ENCODE assay signal across 1 cellular context in the genomic region with DNA sequence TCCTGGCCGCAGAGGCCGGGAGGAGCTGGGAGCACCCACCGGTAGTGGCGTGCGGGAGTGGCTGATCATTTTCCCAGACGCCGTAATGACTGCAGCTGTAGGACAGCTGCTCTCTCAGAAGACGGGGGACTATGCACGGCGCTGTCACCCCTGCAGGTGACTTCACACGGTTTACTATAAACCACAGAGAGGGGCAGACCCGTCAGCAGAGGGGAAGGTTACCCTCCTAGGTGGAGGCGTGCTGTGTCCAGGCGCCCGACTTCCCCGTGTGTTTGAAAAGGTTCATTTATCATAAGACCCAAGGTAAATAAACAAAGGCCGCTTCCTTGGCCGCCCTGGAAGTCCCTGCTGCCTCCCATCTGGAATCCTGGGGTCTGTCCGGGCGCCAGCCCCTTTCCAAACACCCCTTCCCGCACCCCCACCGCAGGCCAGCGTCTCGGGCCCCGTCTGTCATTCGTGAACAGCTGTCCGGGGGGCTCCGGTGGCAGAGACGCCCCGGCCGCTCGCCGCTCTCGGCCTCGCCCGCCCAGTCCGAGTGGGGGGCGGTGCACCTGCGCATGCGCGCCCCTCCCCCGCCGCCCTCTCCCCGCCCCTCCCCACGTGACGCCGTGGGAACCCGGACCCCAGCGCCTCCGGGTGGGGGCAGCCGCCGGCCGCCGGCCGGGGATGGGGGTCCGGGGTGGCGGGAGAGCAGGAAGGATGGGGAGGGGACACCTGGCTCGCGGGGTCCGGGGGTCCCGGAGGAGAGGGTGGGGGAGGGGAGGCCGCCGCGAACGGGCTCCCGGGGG.
A peak's percentile ranks its signal among the peaks of the same experiment; 100 is the strongest.
TF ChIP-seq lines count a peak whose summit lies in the region.

No MANE protein-coding gene starts in this region.

TF ChIP-seq in HEK293, 187 proteins besides CTCF, POLR2A, EP300 and RAD21 (continued from another document and continues in another):
- TF ChIP-seq, protein P1, sequence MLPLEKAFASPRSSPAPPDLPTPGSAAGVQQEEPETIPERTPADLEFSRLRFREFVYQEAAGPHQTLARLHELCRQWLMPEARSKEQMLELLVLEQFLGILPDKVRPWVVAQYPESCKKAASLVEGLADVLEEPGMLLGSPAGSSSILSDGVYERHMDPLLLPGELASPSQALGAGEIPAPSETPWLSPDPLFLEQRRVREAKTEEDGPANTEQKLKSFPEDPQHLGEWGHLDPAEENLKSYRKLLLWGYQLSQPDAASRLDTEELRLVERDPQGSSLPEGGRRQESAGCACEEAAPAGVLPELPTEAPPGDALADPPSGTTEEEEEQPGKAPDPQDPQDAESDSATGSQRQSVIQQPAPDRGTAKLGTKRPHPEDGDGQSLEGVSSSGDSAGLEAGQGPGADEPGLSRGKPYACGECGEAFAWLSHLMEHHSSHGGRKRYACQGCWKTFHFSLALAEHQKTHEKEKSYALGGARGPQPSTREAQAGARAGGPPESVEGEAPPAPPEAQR (tag by site-specific recombination; IDR thresholded peaks at IDR 0.05) = no peak
- TF ChIP-seq, protein P2, sequence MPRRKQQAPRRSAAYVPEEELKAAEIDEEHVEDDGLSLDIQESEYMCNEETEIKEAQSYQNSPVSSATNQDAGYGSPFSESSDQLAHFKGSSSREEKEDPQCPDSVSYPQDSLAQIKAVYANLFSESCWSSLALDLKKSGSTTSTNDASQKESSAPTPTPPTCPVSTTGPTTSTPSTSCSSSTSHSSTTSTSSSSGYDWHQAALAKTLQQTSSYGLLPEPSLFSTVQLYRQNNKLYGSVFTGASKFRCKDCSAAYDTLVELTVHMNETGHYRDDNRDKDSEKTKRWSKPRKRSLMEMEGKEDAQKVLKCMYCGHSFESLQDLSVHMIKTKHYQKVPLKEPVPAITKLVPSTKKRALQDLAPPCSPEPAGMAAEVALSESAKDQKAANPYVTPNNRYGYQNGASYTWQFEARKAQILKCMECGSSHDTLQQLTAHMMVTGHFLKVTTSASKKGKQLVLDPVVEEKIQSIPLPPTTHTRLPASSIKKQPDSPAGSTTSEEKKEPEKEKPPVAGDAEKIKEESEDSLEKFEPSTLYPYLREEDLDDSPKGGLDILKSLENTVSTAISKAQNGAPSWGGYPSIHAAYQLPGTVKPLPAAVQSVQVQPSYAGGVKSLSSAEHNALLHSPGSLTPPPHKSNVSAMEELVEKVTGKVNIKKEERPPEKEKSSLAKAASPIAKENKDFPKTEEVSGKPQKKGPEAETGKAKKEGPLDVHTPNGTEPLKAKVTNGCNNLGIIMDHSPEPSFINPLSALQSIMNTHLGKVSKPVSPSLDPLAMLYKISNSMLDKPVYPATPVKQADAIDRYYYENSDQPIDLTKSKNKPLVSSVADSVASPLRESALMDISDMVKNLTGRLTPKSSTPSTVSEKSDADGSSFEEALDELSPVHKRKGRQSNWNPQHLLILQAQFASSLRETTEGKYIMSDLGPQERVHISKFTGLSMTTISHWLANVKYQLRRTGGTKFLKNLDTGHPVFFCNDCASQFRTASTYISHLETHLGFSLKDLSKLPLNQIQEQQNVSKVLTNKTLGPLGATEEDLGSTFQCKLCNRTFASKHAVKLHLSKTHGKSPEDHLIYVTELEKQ (tag by site-specific recombination; IDR thresholded peaks at IDR 0.05; ENCODE audit: borderline replicate concordance) = no peak
- TF ChIP-seq ZNF768 (tag by site-specific recombination; IDR thresholded peaks at IDR 0.05) (no peak), ZNF624 (tag by site-specific recombination; IDR thresholded peaks at IDR 0.05) (no peak), WT1 (tag by site-specific recombination; IDR thresholded peaks at IDR 0.05) (peak; percentile 74), ZNF223 (tag by site-specific recombination; IDR thresholded peaks at IDR 0.05) (no peak), ZNF248 (tag by site-specific recombination; IDR thresholded peaks at IDR 0.05) (no peak), ZNF10 (tag by site-specific recombination; IDR thresholded peaks at IDR 0.05) (no peak), ZNF302 (tag by site-specific recombination; IDR thresholded peaks at IDR 0.05; ENCODE audit: low read depth) (no peak), ZNF501 (tag by site-specific recombination; IDR thresholded peaks at IDR 0.05) (no peak), ZFP37 (tag by site-specific recombination; IDR thresholded peaks at IDR 0.05) (no peak), ZNF146 (tag by site-specific recombination; IDR thresholded peaks at IDR 0.05) (no peak), ZXDB (tag by site-specific recombination; IDR thresholded peaks at IDR 0.05) (peak; percentile 34; the same call in 1 of the 2 replicates), ZNF843 (tag by site-specific recombination; IDR thresholded peaks at IDR 0.05) (no peak), HOXD13 (CRISPR knock-in tag; IDR thresholded peaks at IDR 0.05; ENCODE audit: borderline replicate concordance) (no peak), ZNF629 (tag by site-specific recombination; IDR thresholded peaks at IDR 0.05) (0 out of 2 replicates have a peak, but pooled peaks have one; percentile 25), SP7 (tag by site-specific recombination; IDR thresholded peaks at IDR 0.05) (peak; percentile 57; the same call in 1 of the 2 replicates), ZNF37A (tag by site-specific recombination; IDR thresholded peaks at IDR 0.05) (no peak), ZNF423 (tag by site-specific recombination; IDR thresholded peaks at IDR 0.05) (no peak), ZNF114 (tag by site-specific recombination; IDR thresholded peaks at IDR 0.05) (no peak), ZNF426 (tag by site-specific recombination; IDR thresholded peaks at IDR 0.05) (no peak), KLF10 (tag by site-specific recombination; IDR thresholded peaks at IDR 0.05) (0 out of 2 replicates have a peak, but pooled peaks have one; percentile 22), ZFHX2 (tag by site-specific recombination; conservative IDR thresholded peaks at IDR 0.05) (peak; percentile 19; the same call in 1 of the 2 replicates), ZNF585B (tag by site-specific recombination; IDR thresholded peaks at IDR 0.05) (no peak), ZBTB8A (tag by site-specific recombination; IDR thresholded peaks at IDR 0.05) (peak; percentile 76), GLIS1 (tag by site-specific recombination; IDR thresholded peaks at IDR 0.05) (peak; percentile 95), ZNF132 (tag by site-specific recombination; IDR thresholded peaks at IDR 0.05; ENCODE audit: borderline replicate concordance) (no peak), MZF1 (tag by site-specific recombination; IDR thresholded peaks at IDR 0.05; ENCODE audit: borderline replicate concordance) (no peak), ZNF548 (tag by site-specific recombination; IDR thresholded peaks at IDR 0.05) (no peak), ZNF521 (tag by site-specific recombination; IDR thresholded peaks at IDR 0.05) (no peak), ZNF175 (tag by site-specific recombination; IDR thresholded peaks at IDR 0.05) (no peak), ZNF169 (tag by site-specific recombination; IDR thresholded peaks at IDR 0.05) (no peak), ZIC2 (tag by site-specific recombination; IDR thresholded peaks at IDR 0.05) (peak; percentile 98), OSR2 (tag by site-specific recombination; IDR thresholded peaks at IDR 0.05) (0 out of 2 replicates have a peak, but pooled peaks have one; percentile 7)
- TF ChIP-seq, protein P3, sequence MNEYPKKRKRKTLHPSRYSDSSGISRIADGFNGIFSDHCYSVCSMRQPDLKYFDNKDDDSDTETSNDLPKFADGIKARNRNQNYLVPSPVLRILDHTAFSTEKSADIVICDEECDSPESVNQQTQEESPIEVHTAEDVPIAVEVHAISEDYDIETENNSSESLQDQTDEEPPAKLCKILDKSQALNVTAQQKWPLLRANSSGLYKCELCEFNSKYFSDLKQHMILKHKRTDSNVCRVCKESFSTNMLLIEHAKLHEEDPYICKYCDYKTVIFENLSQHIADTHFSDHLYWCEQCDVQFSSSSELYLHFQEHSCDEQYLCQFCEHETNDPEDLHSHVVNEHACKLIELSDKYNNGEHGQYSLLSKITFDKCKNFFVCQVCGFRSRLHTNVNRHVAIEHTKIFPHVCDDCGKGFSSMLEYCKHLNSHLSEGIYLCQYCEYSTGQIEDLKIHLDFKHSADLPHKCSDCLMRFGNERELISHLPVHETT (tag by site-specific recombination; IDR thresholded peaks at IDR 0.05) = no peak
- TF ChIP-seq, protein P4, sequence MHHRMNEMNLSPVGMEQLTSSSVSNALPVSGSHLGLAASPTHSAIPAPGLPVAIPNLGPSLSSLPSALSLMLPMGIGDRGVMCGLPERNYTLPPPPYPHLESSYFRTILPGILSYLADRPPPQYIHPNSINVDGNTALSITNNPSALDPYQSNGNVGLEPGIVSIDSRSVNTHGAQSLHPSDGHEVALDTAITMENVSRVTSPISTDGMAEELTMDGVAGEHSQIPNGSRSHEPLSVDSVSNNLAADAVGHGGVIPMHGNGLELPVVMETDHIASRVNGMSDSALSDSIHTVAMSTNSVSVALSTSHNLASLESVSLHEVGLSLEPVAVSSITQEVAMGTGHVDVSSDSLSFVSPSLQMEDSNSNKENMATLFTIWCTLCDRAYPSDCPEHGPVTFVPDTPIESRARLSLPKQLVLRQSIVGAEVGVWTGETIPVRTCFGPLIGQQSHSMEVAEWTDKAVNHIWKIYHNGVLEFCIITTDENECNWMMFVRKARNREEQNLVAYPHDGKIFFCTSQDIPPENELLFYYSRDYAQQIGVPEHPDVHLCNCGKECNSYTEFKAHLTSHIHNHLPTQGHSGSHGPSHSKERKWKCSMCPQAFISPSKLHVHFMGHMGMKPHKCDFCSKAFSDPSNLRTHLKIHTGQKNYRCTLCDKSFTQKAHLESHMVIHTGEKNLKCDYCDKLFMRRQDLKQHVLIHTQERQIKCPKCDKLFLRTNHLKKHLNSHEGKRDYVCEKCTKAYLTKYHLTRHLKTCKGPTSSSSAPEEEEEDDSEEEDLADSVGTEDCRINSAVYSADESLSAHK (tag by site-specific recombination; IDR thresholded peaks at IDR 0.05) = no peak
- TF ChIP-seq, protein P5, sequence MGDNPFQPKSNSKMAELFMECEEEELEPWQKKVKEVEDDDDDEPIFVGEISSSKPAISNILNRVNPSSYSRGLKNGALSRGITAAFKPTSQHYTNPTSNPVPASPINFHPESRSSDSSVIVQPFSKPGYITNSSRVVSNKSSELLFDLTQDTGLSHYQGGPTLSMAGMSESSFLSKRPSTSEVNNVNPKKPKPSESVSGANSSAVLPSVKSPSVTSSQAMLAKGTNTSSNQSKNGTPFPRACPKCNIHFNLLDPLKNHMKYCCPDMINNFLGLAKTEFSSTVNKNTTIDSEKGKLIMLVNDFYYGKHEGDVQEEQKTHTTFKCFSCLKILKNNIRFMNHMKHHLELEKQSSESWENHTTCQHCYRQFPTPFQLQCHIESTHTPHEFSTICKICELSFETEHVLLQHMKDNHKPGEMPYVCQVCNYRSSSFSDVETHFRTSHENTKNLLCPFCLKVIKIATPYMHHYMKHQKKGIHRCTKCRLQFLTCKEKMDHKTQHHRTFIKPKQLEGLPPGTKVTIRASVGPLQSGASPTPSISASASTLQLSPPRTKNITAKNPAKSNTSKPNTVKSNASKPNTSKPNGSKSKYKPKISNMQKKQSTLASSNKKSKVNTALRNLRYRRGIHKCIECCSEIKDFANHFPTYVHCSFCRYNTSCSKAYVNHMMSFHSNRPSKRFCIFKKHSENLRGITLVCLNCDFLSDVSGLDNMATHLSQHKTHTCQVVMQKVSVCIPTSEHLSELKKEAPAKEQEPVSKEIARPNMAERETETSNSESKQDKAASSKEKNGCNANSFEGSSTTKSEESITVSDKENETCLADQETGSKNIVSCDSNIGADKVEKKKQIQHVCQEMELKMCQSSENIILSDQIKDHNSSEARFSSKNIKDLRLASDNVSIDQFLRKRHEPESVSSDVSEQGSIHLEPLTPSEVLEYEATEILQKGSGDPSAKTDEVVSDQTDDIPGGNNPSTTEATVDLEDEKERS (tag by site-specific recombination; IDR thresholded peaks at IDR 0.05) = no peak
- TF ChIP-seq, protein P6, sequence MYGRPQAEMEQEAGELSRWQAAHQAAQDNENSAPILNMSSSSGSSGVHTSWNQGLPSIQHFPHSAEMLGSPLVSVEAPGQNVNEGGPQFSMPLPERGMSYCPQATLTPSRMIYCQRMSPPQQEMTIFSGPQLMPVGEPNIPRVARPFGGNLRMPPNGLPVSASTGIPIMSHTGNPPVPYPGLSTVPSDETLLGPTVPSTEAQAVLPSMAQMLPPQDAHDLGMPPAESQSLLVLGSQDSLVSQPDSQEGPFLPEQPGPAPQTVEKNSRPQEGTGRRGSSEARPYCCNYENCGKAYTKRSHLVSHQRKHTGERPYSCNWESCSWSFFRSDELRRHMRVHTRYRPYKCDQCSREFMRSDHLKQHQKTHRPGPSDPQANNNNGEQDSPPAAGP (tag by site-specific recombination; IDR thresholded peaks at IDR 0.05) = peak; percentile 71
- TF ChIP-seq, protein P7, sequence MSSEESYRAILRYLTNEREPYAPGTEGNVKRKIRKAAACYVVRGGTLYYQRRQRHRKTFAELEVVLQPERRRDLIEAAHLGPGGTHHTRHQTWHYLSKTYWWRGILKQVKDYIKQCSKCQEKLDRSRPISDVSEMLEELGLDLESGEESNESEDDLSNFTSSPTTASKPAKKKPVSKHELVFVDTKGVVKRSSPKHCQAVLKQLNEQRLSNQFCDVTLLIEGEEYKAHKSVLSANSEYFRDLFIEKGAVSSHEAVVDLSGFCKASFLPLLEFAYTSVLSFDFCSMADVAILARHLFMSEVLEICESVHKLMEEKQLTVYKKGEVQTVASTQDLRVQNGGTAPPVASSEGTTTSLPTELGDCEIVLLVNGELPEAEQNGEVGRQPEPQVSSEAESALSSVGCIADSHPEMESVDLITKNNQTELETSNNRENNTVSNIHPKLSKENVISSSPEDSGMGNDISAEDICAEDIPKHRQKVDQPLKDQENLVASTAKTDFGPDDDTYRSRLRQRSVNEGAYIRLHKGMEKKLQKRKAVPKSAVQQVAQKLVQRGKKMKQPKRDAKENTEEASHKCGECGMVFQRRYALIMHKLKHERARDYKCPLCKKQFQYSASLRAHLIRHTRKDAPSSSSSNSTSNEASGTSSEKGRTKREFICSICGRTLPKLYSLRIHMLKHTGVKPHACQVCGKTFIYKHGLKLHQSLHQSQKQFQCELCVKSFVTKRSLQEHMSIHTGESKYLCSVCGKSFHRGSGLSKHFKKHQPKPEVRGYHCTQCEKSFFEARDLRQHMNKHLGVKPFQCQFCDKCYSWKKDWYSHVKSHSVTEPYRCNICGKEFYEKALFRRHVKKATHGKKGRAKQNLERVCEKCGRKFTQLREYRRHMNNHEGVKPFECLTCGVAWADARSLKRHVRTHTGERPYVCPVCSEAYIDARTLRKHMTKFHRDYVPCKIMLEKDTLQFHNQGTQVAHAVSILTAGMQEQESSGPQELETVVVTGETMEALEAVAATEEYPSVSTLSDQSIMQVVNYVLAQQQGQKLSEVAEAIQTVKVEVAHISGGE (tag by site-specific recombination; conservative IDR thresholded peaks at IDR 0.05; ENCODE audit: low read depth) = 0 out of 2 replicates have a peak, but pooled peaks have one; percentile 14
- TF ChIP-seq, protein P8, sequence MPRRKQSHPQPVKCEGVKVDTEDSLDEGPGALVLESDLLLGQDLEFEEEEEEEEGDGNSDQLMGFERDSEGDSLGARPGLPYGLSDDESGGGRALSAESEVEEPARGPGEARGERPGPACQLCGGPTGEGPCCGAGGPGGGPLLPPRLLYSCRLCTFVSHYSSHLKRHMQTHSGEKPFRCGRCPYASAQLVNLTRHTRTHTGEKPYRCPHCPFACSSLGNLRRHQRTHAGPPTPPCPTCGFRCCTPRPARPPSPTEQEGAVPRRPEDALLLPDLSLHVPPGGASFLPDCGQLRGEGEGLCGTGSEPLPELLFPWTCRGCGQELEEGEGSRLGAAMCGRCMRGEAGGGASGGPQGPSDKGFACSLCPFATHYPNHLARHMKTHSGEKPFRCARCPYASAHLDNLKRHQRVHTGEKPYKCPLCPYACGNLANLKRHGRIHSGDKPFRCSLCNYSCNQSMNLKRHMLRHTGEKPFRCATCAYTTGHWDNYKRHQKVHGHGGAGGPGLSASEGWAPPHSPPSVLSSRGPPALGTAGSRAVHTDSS (tag by site-specific recombination; IDR thresholded peaks at IDR 0.05) = no peak
